ENCODE assay signal across 1 cellular context in the genomic region with DNA sequence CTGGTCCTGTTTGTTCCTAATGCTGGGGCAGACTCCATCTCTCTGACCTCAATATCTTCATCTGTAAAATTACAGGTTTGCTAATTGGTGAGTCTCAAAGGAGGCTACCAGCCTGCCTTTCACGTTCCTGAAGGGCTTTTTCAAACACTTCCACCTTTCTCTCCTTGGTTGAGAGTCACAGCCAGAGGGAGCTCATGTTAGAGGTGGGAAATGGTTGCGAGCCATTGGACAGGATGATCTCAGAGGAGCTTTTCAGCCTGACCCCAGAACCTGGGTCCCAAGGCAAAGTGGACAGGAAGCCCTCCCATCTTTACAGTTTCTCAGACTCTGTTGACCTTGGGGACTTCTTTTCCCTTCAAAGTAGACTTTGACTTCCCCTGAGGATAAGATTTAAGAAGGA.
TF ChIP-seq lines count a peak whose summit lies in the region.

No MANE protein-coding gene starts in this region.

TF ChIP-seq in WTC11, 78 proteins besides CTCF, POLR2A, EP300 and RAD21 (continued from another document):
- TF ChIP-seq, protein P1, sequence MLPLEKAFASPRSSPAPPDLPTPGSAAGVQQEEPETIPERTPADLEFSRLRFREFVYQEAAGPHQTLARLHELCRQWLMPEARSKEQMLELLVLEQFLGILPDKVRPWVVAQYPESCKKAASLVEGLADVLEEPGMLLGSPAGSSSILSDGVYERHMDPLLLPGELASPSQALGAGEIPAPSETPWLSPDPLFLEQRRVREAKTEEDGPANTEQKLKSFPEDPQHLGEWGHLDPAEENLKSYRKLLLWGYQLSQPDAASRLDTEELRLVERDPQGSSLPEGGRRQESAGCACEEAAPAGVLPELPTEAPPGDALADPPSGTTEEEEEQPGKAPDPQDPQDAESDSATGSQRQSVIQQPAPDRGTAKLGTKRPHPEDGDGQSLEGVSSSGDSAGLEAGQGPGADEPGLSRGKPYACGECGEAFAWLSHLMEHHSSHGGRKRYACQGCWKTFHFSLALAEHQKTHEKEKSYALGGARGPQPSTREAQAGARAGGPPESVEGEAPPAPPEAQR (CRISPR knock-in tag; IDR thresholded peaks at IDR 0.05) = no peak
- TF ChIP-seq ESRRA (CRISPR knock-in tag; IDR thresholded peaks at IDR 0.05; ENCODE audit: borderline replicate concordance) = no peak
- TF ChIP-seq, protein P2, sequence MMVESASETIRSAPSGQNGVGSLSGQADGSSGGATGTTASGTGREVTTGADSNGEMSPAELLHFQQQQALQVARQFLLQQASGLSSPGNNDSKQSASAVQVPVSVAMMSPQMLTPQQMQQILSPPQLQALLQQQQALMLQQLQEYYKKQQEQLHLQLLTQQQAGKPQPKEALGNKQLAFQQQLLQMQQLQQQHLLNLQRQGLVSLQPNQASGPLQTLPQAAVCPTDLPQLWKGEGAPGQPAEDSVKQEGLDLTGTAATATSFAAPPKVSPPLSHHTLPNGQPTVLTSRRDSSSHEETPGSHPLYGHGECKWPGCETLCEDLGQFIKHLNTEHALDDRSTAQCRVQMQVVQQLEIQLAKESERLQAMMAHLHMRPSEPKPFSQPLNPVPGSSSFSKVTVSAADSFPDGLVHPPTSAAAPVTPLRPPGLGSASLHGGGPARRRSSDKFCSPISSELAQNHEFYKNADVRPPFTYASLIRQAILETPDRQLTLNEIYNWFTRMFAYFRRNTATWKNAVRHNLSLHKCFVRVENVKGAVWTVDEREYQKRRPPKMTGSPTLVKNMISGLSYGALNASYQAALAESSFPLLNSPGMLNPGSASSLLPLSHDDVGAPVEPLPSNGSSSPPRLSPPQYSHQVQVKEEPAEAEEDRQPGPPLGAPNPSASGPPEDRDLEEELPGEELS (CRISPR knock-in tag; IDR thresholded peaks at IDR 0.05) = no peak
- no peak for TF ChIP-seq ZNF219 (CRISPR knock-in tag; IDR thresholded peaks at IDR 0.05; ENCODE audit: borderline replicate concordance)
- TF ChIP-seq, protein P3, sequence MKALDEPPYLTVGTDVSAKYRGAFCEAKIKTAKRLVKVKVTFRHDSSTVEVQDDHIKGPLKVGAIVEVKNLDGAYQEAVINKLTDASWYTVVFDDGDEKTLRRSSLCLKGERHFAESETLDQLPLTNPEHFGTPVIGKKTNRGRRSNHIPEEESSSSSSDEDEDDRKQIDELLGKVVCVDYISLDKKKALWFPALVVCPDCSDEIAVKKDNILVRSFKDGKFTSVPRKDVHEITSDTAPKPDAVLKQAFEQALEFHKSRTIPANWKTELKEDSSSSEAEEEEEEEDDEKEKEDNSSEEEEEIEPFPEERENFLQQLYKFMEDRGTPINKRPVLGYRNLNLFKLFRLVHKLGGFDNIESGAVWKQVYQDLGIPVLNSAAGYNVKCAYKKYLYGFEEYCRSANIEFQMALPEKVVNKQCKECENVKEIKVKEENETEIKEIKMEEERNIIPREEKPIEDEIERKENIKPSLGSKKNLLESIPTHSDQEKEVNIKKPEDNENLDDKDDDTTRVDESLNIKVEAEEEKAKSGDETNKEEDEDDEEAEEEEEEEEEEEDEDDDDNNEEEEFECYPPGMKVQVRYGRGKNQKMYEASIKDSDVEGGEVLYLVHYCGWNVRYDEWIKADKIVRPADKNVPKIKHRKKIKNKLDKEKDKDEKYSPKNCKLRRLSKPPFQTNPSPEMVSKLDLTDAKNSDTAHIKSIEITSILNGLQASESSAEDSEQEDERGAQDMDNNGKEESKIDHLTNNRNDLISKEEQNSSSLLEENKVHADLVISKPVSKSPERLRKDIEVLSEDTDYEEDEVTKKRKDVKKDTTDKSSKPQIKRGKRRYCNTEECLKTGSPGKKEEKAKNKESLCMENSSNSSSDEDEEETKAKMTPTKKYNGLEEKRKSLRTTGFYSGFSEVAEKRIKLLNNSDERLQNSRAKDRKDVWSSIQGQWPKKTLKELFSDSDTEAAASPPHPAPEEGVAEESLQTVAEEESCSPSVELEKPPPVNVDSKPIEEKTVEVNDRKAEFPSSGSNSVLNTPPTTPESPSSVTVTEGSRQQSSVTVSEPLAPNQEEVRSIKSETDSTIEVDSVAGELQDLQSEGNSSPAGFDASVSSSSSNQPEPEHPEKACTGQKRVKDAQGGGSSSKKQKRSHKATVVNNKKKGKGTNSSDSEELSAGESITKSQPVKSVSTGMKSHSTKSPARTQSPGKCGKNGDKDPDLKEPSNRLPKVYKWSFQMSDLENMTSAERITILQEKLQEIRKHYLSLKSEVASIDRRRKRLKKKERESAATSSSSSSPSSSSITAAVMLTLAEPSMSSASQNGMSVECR (CRISPR knock-in tag; IDR thresholded peaks at IDR 0.05; ENCODE audit: borderline replicate concordance) = no peak
- no peak for TF ChIP-seq ZNF232 (CRISPR knock-in tag; IDR thresholded peaks at IDR 0.05)
- TF ChIP-seq, protein P4, sequence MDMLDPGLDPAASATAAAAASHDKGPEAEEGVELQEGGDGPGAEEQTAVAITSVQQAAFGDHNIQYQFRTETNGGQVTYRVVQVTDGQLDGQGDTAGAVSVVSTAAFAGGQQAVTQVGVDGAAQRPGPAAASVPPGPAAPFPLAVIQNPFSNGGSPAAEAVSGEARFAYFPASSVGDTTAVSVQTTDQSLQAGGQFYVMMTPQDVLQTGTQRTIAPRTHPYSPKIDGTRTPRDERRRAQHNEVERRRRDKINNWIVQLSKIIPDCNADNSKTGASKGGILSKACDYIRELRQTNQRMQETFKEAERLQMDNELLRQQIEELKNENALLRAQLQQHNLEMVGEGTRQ (CRISPR knock-in tag; IDR thresholded peaks at IDR 0.05) = no peak
- TF ChIP-seq ZNF317 (CRISPR knock-in tag; IDR thresholded peaks at IDR 0.05; ENCODE audit: borderline replicate concordance, low read depth) = no peak
- TF ChIP-seq SMAD4 (CRISPR knock-in tag; IDR thresholded peaks at IDR 0.05) = no peak
- TF ChIP-seq, protein P5, sequence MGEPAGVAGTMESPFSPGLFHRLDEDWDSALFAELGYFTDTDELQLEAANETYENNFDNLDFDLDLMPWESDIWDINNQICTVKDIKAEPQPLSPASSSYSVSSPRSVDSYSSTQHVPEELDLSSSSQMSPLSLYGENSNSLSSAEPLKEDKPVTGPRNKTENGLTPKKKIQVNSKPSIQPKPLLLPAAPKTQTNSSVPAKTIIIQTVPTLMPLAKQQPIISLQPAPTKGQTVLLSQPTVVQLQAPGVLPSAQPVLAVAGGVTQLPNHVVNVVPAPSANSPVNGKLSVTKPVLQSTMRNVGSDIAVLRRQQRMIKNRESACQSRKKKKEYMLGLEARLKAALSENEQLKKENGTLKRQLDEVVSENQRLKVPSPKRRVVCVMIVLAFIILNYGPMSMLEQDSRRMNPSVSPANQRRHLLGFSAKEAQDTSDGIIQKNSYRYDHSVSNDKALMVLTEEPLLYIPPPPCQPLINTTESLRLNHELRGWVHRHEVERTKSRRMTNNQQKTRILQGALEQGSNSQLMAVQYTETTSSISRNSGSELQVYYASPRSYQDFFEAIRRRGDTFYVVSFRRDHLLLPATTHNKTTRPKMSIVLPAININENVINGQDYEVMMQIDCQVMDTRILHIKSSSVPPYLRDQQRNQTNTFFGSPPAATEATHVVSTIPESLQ (CRISPR knock-in tag; IDR thresholded peaks at IDR 0.05) = no peak
- no peak for TF ChIP-seq NFATC4 (CRISPR knock-in tag; IDR thresholded peaks at IDR 0.05)
- no peak for TF ChIP-seq ZNF416 (CRISPR knock-in tag; IDR thresholded peaks at IDR 0.05)
- no peak for TF ChIP-seq HMGA2 (CRISPR knock-in tag; IDR thresholded peaks at IDR 0.05)
- TF ChIP-seq CBFB (CRISPR knock-in tag; IDR thresholded peaks at IDR 0.05; ENCODE audit: low read depth) = no peak
- TF ChIP-seq, protein P6, sequence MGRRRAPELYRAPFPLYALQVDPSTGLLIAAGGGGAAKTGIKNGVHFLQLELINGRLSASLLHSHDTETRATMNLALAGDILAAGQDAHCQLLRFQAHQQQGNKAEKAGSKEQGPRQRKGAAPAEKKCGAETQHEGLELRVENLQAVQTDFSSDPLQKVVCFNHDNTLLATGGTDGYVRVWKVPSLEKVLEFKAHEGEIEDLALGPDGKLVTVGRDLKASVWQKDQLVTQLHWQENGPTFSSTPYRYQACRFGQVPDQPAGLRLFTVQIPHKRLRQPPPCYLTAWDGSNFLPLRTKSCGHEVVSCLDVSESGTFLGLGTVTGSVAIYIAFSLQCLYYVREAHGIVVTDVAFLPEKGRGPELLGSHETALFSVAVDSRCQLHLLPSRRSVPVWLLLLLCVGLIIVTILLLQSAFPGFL (CRISPR knock-in tag; IDR thresholded peaks at IDR 0.05; ENCODE audit: borderline replicate concordance) = no peak
